In genomic region chr20:25867776-25868649, GRCh38 we compare ENCODE assay signal across 8 cellular contexts.
DNase-seq lines count a peak whose midpoint lies in the region; ATAC-seq and TF ChIP-seq lines count a peak whose summit lies in the region.

No MANE protein-coding gene starts in this region.

- in situ Hi-C loops in mammary epithelial cell (cut with MboI; ENCODE audit: low sequenced_read_pairs in 2 of 2), result loop anchor here (25.0 kb wide), 5 partner anchors 181 to 881 kb away; partner anchors contain the start of genes APMAP (in 1 of the 2), GINS1 (in 1 of the 2) and ZNF337 (in 1 of the 2)

- WGBS in mammary epithelial cell (ENCODE audit: low coverage, missing lambda C conversion rate), result 20% methylated on average over 23 of the region's 46 CpGs

- no TSS peak for BruUV-seq in mammary epithelial cell (replicated peaks; lab: Mats Ljungman, UMichigan)

- ATAC-seq in HG03439 (IDR thresholded peaks at IDR 0.05; ENCODE audit: unreplicated experiment) (peak; percentile 76), HG03460 (IDR thresholded peaks at IDR 0.05; ENCODE audit: unreplicated experiment) (no peak)

- CTCF ChIA-PET in mammary epithelial cell (lab: Charles Lee; ENCODE audit: low non-redundant PET), result no interaction called here

- peaks cover 4% of the 10 kb centered on the region for H3K4me1 ChIP-seq in mammary epithelial cell (ENCODE audit: insufficient read depth, low read length)

- peak overlapping the region; percentile 79 for H3K4me2 ChIP-seq in mammary epithelial cell (ENCODE audit: insufficient read depth, low read depth, low read length)

- H3K27me3 ChIP-seq in mammary epithelial cell (ENCODE audit: insufficient read depth, low read length) (no peaks in the 10 kb centered on the region), WERI-Rb-1 (ENCODE audit: insufficient read depth, low read depth, severe bottlenecking) (peaks cover 5% of the 10 kb centered on the region)

- no peaks in the 10 kb centered on the region for H3K36me3 ChIP-seq in mammary epithelial cell (ENCODE audit: insufficient read depth, low read length)
- no peaks in the 10 kb centered on the region for H3K36me3 ChIP-seq in WERI-Rb-1

- H4K20me1 ChIP-seq in mammary epithelial cell (ENCODE audit: insufficient read depth, low read length), result no peaks in the 10 kb centered on the region

- TF ChIP-seq CTCF in GM12865 (IDR thresholded peaks at IDR 0.05; ENCODE audit: insufficient read depth, low read depth, low read length, missing control alignments) (no peak), mammary epithelial cell (conservative IDR thresholded peaks at IDR 0.05 in 1 of 2, IDR thresholded peaks at IDR 0.05 in 1 of 2; ENCODE audit: extremely low read depth in 1 of 2, insufficient read depth in 1 of 2, low read depth in 1 of 2, low read length in 2 of 2) (no peak), WERI-Rb-1 (IDR thresholded peaks at IDR 0.05; ENCODE audit: low read depth, low read length) (no peak)

- dilution Hi-C loops in mammary epithelial cell (cut with HindIII; ENCODE audit: low sequenced_read_pairs), result no loop called here

- H3K27ac ChIP-seq in mammary epithelial cell (ENCODE audit: insufficient read depth, low read depth, low read length) (no peak overlapping the region), skin epidermis (no peak overlapping the region), WERI-Rb-1 (no peak overlapping the region)

- DNase-seq in GM12865 (ENCODE audit: low read depth) (peak; percentile 61), T-helper 9 cell (peak; percentile 34), mammary epithelial cell (peak; percentile 59), iPS-NIHi7 (ENCODE audit: extremely low spot score) (peak; percentile 78), WERI-Rb-1 (no peak)

- H2AFZ ChIP-seq in mammary epithelial cell (ENCODE audit: low read depth, low read length), result peak overlapping the region; percentile 90

- no peak overlapping the region for H3K9ac ChIP-seq in mammary epithelial cell (ENCODE audit: insufficient read depth, low read length)

- intact Hi-C loops in mammary epithelial cell (cut with micrococcal nuclease), result no loop called here

- no peaks in the 10 kb centered on the region for H3K79me2 ChIP-seq in mammary epithelial cell (ENCODE audit: insufficient read depth, low read length)

- H3K9me3 ChIP-seq in mammary epithelial cell (replicated peaks; ENCODE audit: insufficient read depth, low read length) (peaks cover 3% of the 10 kb centered on the region), WERI-Rb-1 (ENCODE audit: severe bottlenecking) (no peaks in the 10 kb centered on the region)

- no peak overlapping the region for H3K4me3 ChIP-seq in GM12865 (ENCODE audit: low read depth, low read length)
- H3K4me3 ChIP-seq in mammary epithelial cell (replicated peaks in 1 of 3; ENCODE audit: insufficient read depth in 1 of 3, low read depth in 2 of 3, low read length in 3 of 3), result peak overlapping the region; percentile 24 to 35 (median 34)
- H3K4me3 ChIP-seq in skin epidermis, result peak overlapping the region in 5 of 7 experiments; percentile 20 to 39 (median 26)
- H3K4me3 ChIP-seq in WERI-Rb-1 (ENCODE audit: low read depth, low read length), result no peak overlapping the region

Comparison
In these comparisons a context has a peak if more than half of its experiments do, and no peak if none do; other contexts are left out.
1. H3K4me3 ChIP-seq: peak in mammary epithelial cell (3 of 3) and skin epidermis (5 of 7); none in GM12865 (single experiment) and WERI-Rb-1 (single experiment).